ENCODE assay signal across 8 cellular contexts in the genomic region with DNA sequence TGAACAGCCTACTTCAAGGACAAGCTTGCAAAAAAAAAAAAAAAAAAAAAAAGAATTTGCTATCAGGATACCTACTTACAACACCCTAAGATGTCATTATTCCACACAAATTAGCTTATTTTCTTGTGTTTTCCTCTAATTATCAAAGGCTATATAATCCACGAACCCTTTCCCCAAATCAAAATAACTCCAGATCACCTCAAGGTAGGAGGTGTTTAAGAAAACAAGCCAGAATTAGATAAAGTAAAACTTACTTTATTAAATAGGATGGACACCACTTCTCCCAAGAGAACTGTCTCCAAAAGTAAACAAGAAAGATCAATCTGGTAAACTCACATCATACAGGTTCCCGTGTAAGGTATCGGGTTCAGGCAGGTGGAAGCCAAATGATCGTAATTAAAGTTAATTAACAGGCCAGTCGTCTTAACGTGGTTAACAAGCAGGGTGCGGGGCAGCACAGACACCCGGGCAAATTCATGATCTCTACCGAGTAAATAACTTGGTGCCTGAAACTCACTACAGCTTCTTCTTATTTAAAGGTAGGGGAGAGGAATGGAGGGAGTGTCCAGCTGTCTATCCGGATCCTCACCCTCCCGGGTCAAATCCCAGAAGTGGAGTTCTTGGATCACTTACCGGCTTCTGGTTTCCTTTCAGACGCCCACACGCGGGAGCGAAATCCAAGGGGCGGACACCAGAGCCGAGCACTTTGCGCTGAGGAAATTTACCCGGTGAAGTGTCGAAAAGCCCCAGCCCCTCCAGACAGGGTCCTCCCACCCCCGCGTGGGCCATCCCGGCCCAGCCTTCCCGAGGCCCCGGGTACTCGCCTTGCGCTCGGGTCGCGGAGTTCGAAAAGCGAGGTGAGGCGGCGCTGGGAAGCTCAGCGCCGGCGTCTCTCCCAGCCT. TPM values are rescaled to one million over a fixed set of nuclear protein-coding genes. Genes with fewer than 3 reads are reported as not detected.
DNase-seq lines count a peak whose midpoint lies in the region; ATAC-seq, FAIRE-seq and TF ChIP-seq lines count a peak whose summit lies in the region.

No MANE protein-coding gene starts in this region.

- CTCF ChIA-PET in RWPE1 (lab: Yijun Ruan, JAX): interaction anchor here (0.7 kb wide), 1 partner anchor 1395 kb away, joined by 3 read pairs; no protein-coding TSS in a partner anchor

- ATAC-seq in GM18907 (IDR thresholded peaks at IDR 0.05; ENCODE audit: unreplicated experiment) (peak; percentile 34), HG03159 (IDR thresholded peaks at IDR 0.05; ENCODE audit: unreplicated experiment) (peak; percentile 29)

- H3K4me1 ChIP-seq in iPS-20b (ENCODE audit: insufficient read depth, low read length) (no peaks in the 10 kb centered on the region; the same call in 1 of the 2 replicates), small intestine (ENCODE audit: control insufficient read depth in 2 of 2, insufficient read depth in 1 of 2, low read depth in 1 of 2, low read length in 1 of 2) (no peaks in the 10 kb centered on the region)

- H3K9me3 ChIP-seq in iPS-20b (ENCODE audit: insufficient read depth, low read depth, low read length) (no peaks in the 10 kb centered on the region), small intestine (ENCODE audit: control insufficient read depth, low read depth) (no peaks in the 10 kb centered on the region)

- no peak for FAIRE-seq in small intestine (lab: Jason Lieb, UNC)

- no peak overlapping the region for H3K27ac ChIP-seq in RWPE1
- no peak overlapping the region for H3K27ac ChIP-seq in iPS-20b (ENCODE audit: low read length)
- H3K27ac ChIP-seq in small intestine (ENCODE audit: low read depth in 1 of 2, low read length in 1 of 2): peak overlapping the region; percentile 91 to 98

- H3K4me3 ChIP-seq in iPS-20b (ENCODE audit: low read length): peak overlapping the region; percentile 75
- peak overlapping the region; percentile 89 to 90 for H3K4me3 ChIP-seq in small intestine (ENCODE audit: low read depth in 1 of 2, low read length in 2 of 2)

- no peaks in the 10 kb centered on the region for H3K36me3 ChIP-seq in iPS-20b (ENCODE audit: insufficient read depth, low read depth, low read length)
- H3K36me3 ChIP-seq in small intestine (ENCODE audit: control insufficient read depth in 2 of 2, insufficient read depth in 2 of 2, low read length in 2 of 2): no peaks in the 10 kb centered on the region

- H3K9ac ChIP-seq in iPS-20b (ENCODE audit: low read depth, low read length): peak overlapping the region; percentile 66; the same call in 1 of the 2 replicates

- TF ChIP-seq CTCF in RWPE1 (conservative IDR thresholded peaks at IDR 0.05; ENCODE audit: low read depth): no peak

- 1% methylated on average over 38 of the region's 38 CpGs for WGBS in small intestine, 3 donors

- DNase-seq in A172 (ENCODE audit: low spot score): peak; percentile 23
- DNase-seq in RWPE1 (ENCODE audit: low spot score): peak; percentile 75
- peak; percentile 73 for DNase-seq in astrocyte of the hippocampus (ENCODE audit: low read depth, low spot score)
- peak; percentile 79 for DNase-seq in small intestine
- DNase-seq in NCI-H2107 (lab: John Stamatoyannopoulos, UW): no peak

- POLR2A ChIA-PET in RWPE1 (lab: Yijun Ruan, JAX; ENCODE audit: low non-redundant PET): no interaction called here

- H3K27me3 ChIP-seq in iPS-20b (ENCODE audit: insufficient read depth, low read length) (peaks cover 42% of the 10 kb centered on the region), small intestine (ENCODE audit: control insufficient read depth in 2 of 2, insufficient read depth in 2 of 2, low read length in 2 of 2) (no peaks in the 10 kb centered on the region)

RNA-seq across cellular contexts. Expression of a gene that starts 0.7 kb away (rescaled TPM):
- 7.4 and 26.9 TPM in 2 replicates for total RNA-seq in A172 (2014; rRNA removed; shearing (Covaris generic))
- 10 to 100 TPM in 2 of 3 donors, 1 to 10 TPM in 1; 3.2 to 14.1 (median 13.2) TPM for polyA plus RNA-seq in small intestine

RNA-seq across cellular contexts. Expression of a gene that starts 37.8 kb away (rescaled TPM):
- not detected in 2 replicates for total RNA-seq in A172 (2014; rRNA removed; shearing (Covaris generic))
- polyA plus RNA-seq in small intestine: under 1 TPM in 2 of 3 donors, not detected in 1; 0.01 to 0.27 TPM

Comparison
In these comparisons a context has a peak if more than half of its experiments do, and no peak if none do; other contexts are left out.
1. H3K27ac ChIP-seq: peak in small intestine (2 of 2); none in RWPE1 (single experiment) and iPS-20b (single experiment).